ENCODE assay signal across 3 cellular contexts in the genomic region with DNA sequence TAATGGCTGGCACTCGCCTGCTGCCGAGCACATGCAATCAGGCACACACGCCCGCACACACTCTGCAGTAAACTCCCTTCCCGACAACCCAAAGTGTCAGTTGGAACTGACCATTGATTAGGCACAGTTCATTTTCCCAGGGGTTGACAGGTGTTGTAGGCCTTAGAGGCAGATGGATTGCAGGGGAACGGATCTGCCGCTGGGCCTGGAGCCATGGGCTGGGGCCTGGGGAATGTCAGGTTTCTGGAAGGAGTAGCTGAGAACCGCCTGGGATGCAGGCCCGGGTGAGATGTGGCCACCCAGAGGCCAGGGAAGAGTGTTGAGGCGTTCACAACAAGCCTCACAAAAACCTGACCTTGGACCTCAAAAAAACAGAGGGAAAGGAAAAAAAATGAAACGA.
TF ChIP-seq lines count a peak whose summit lies in the region.

No MANE protein-coding gene starts in this region.

TF ChIP-seq in SK-N-SH, 30 proteins besides CTCF, POLR2A, EP300 and RAD21 (continued from another document):
- TF ChIP-seq FOXJ3 (CRISPR knock-in tag; IDR thresholded peaks at IDR 0.05), result 0 out of 2 replicates have a peak, but pooled peaks have one; percentile 57

TF ChIP-seq in SK-N-SH treated with all-trans-retinoic acid at 6 μM for 48 hours, 23 proteins besides CTCF, POLR2A, EP300 and RAD21 (continued from another document):
- TF ChIP-seq ESRRG (CRISPR knock-in tag; IDR thresholded peaks at IDR 0.05), result no peak
- no peak for TF ChIP-seq BACH2 (CRISPR knock-in tag; IDR thresholded peaks at IDR 0.05; ENCODE audit: borderline replicate concordance)
- no peak for TF ChIP-seq GLIS3 (CRISPR knock-in tag; IDR thresholded peaks at IDR 0.05)
- no peak for TF ChIP-seq RARB (CRISPR knock-in tag; IDR thresholded peaks at IDR 0.05)
- no peak for TF ChIP-seq ARNTL (CRISPR knock-in tag; IDR thresholded peaks at IDR 0.05; ENCODE audit: borderline replicate concordance, low read depth)
- no peak for TF ChIP-seq OSR1 (CRISPR knock-in tag; IDR thresholded peaks at IDR 0.05)
- no peak for TF ChIP-seq ZNF565 (CRISPR knock-in tag; conservative IDR thresholded peaks at IDR 0.05; ENCODE audit: low read depth)
- TF ChIP-seq, protein P1, sequence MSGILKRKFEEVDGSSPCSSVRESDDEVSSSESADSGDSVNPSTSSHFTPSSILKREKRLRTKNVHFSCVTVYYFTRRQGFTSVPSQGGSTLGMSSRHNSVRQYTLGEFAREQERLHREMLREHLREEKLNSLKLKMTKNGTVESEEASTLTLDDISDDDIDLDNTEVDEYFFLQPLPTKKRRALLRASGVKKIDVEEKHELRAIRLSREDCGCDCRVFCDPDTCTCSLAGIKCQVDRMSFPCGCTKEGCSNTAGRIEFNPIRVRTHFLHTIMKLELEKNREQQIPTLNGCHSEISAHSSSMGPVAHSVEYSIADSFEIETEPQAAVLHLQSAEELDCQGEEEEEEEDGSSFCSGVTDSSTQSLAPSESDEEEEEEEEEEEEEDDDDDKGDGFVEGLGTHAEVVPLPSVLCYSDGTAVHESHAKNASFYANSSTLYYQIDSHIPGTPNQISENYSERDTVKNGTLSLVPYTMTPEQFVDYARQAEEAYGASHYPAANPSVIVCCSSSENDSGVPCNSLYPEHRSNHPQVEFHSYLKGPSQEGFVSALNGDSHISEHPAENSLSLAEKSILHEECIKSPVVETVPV (CRISPR knock-in tag; IDR thresholded peaks at IDR 0.05), result no peak
- TF ChIP-seq CSDC2 (CRISPR knock-in tag; IDR thresholded peaks at IDR 0.05), result no peak
TF ChIP-seq in SK-N-SH treated with all-trans-retinoic acid at 6 μM for 48 hours: peak in this region for 0.

TF ChIP-seq in HepG2, 621 proteins besides CTCF, POLR2A, EP300 and RAD21 (continued from another document):
- TF ChIP-seq, protein P2, sequence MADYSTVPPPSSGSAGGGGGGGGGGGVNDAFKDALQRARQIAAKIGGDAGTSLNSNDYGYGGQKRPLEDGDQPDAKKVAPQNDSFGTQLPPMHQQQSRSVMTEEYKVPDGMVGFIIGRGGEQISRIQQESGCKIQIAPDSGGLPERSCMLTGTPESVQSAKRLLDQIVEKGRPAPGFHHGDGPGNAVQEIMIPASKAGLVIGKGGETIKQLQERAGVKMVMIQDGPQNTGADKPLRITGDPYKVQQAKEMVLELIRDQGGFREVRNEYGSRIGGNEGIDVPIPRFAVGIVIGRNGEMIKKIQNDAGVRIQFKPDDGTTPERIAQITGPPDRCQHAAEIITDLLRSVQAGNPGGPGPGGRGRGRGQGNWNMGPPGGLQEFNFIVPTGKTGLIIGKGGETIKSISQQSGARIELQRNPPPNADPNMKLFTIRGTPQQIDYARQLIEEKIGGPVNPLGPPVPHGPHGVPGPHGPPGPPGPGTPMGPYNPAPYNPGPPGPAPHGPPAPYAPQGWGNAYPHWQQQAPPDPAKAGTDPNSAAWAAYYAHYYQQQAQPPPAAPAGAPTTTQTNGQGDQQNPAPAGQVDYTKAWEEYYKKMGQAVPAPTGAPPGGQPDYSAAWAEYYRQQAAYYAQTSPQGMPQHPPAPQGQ (CRISPR knock-in tag; IDR thresholded peaks at IDR 0.05; ENCODE audit: borderline replicate concordance), result no peak
- TF ChIP-seq ZFX (CRISPR knock-in tag; IDR thresholded peaks at IDR 0.05; ENCODE audit: low read depth), result no peak
- TF ChIP-seq, protein P3, sequence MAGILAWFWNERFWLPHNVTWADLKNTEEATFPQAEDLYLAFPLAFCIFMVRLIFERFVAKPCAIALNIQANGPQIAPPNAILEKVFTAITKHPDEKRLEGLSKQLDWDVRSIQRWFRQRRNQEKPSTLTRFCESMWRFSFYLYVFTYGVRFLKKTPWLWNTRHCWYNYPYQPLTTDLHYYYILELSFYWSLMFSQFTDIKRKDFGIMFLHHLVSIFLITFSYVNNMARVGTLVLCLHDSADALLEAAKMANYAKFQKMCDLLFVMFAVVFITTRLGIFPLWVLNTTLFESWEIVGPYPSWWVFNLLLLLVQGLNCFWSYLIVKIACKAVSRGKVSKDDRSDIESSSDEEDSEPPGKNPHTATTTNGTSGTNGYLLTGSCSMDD (CRISPR knock-in tag; IDR thresholded peaks at IDR 0.05), result no peak
- TF ChIP-seq, protein P4, sequence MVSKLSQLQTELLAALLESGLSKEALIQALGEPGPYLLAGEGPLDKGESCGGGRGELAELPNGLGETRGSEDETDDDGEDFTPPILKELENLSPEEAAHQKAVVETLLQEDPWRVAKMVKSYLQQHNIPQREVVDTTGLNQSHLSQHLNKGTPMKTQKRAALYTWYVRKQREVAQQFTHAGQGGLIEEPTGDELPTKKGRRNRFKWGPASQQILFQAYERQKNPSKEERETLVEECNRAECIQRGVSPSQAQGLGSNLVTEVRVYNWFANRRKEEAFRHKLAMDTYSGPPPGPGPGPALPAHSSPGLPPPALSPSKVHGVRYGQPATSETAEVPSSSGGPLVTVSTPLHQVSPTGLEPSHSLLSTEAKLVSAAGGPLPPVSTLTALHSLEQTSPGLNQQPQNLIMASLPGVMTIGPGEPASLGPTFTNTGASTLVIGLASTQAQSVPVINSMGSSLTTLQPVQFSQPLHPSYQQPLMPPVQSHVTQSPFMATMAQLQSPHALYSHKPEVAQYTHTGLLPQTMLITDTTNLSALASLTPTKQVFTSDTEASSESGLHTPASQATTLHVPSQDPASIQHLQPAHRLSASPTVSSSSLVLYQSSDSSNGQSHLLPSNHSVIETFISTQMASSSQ (IDR thresholded peaks at IDR 0.05; ENCODE audit: low read depth), result no peak
- TF ChIP-seq, protein P4 (CRISPR knock-in tag; IDR thresholded peaks at IDR 0.05; ENCODE audit: borderline replicate concordance), result no peak
TF ChIP-seq in HepG2: peak in this region for 0.
